In genomic region chr1:164588388-164589341, GRCh38 we compare ENCODE assay signal across 7 cellular contexts. TPM values are rescaled to one million over a fixed set of nuclear protein-coding genes. Genes with fewer than 3 reads are reported as not detected.
DNase-seq lines count a peak whose midpoint lies in the region; ATAC-seq and TF ChIP-seq lines count a peak whose summit lies in the region.

No MANE protein-coding gene starts in this region.

- no peaks in the 10 kb centered on the region for H3K9me3 ChIP-seq in colonic mucosa
- no peaks in the 10 kb centered on the region for H3K9me3 ChIP-seq in upper lobe of left lung

- TF ChIP-seq CTCF in colonic mucosa (IDR thresholded peaks at IDR 0.05) (no peak), upper lobe of left lung (IDR thresholded peaks at IDR 0.05) (no peak)

- H3K9ac ChIP-seq in colonic mucosa (ENCODE audit: low read depth in 2 of 2, low read length in 2 of 2) = peak overlapping the region in 1 of 2 donors; percentile 14

- no peak for TF ChIP-seq EP300 in upper lobe of left lung (IDR thresholded peaks at IDR 0.05)

- peak overlapping the region; percentile 61 for H3K27ac ChIP-seq in colonic mucosa
- H3K27ac ChIP-seq in upper lobe of left lung = peak overlapping the region; percentile 47 to 72 (median 62)

- no peak for TF ChIP-seq POLR2A in upper lobe of left lung (IDR thresholded peaks at IDR 0.05)

- H3K4me3 Mint-ChIP-seq in T-helper 2 cell treated with Interferon-gamma antibody and Interleukin-4, amounts not matched to agents 5 μg/mL and 100 μg/mL, for 36 hours = no peak overlapping the region
- H3K4me3 Mint-ChIP-seq in activated T-helper 1 cell treated with anti-CD3 and anti-CD28 coated beads, Interleukin-12 subunit alpha, Interleukin-12 subunit beta, Interleukin-2, Interleukin-4 antibody, amounts not matched to agents 30 ng/mL and 10 ng/mL and 1 ng/mL, durations not matched to agents 14 hours and 24 hours and 36 hours = no peak overlapping the region
- H3K4me3 Mint-ChIP-seq in stimulated activated memory B cell treated with anti-CD40 and anti-IgM and Interleukin-4, amounts not matched to agents 10 μg/mL and 1 μg/mL and 100 μg/mL, for 72 hours = no peak overlapping the region

- H3K4me1 Mint-ChIP-seq in T-helper 2 cell treated with Interferon-gamma antibody and Interleukin-4, amounts not matched to agents 5 μg/mL and 100 μg/mL, for 36 hours (ENCODE audit: low read depth) = no peaks in the 10 kb centered on the region
- no peaks in the 10 kb centered on the region for H3K4me1 Mint-ChIP-seq in activated T-helper 1 cell treated with anti-CD3 and anti-CD28 coated beads, Interleukin-12 subunit alpha, Interleukin-12 subunit beta, Interleukin-2, Interleukin-4 antibody, amounts not matched to agents 30 ng/mL and 10 ng/mL and 1 ng/mL, durations not matched to agents 14 hours and 24 hours and 36 hours (ENCODE audit: low read depth)
- no peaks in the 10 kb centered on the region for H3K4me1 Mint-ChIP-seq in stimulated activated memory B cell treated with anti-CD40 and anti-IgM and Interleukin-4, amounts not matched to agents 10 μg/mL and 1 μg/mL and 100 μg/mL, for 72 hours

- H3K4me3 ChIP-seq in colonic mucosa (no peak overlapping the region), upper lobe of left lung (peak overlapping the region in 2 of 4 donors; percentile 24 to 34)

- no peaks in the 10 kb centered on the region for H3K27me3 ChIP-seq in colonic mucosa
- no peaks in the 10 kb centered on the region for H3K27me3 ChIP-seq in upper lobe of left lung

- H3K4me1 ChIP-seq in colonic mucosa = peaks cover 6% of the 10 kb centered on the region
- H3K4me1 ChIP-seq in upper lobe of left lung = peaks cover 9 to 27% (median 24%) of the 10 kb centered on the region in 4 donors

- H3K36me3 Mint-ChIP-seq in T-helper 2 cell treated with Interferon-gamma antibody and Interleukin-4, amounts not matched to agents 5 μg/mL and 100 μg/mL, for 36 hours (ENCODE audit: low read depth) = no peaks in the 10 kb centered on the region
- no peaks in the 10 kb centered on the region for H3K36me3 Mint-ChIP-seq in activated T-helper 1 cell treated with anti-CD3 and anti-CD28 coated beads, Interleukin-12 subunit alpha, Interleukin-12 subunit beta, Interleukin-2, Interleukin-4 antibody, amounts not matched to agents 30 ng/mL and 10 ng/mL and 1 ng/mL, durations not matched to agents 14 hours and 24 hours and 36 hours (ENCODE audit: low read depth)
- H3K36me3 Mint-ChIP-seq in stimulated activated memory B cell treated with anti-CD40 and anti-IgM and Interleukin-4, amounts not matched to agents 10 μg/mL and 1 μg/mL and 100 μg/mL, for 72 hours = no peaks in the 10 kb centered on the region

- H3K27me3 Mint-ChIP-seq in T-helper 2 cell treated with Interferon-gamma antibody and Interleukin-4, amounts not matched to agents 5 μg/mL and 100 μg/mL, for 36 hours (ENCODE audit: low read depth) = no peaks in the 10 kb centered on the region
- peaks cover 2% of the 10 kb centered on the region for H3K27me3 Mint-ChIP-seq in activated T-helper 1 cell treated with anti-CD3 and anti-CD28 coated beads, Interleukin-12 subunit alpha, Interleukin-12 subunit beta, Interleukin-2, Interleukin-4 antibody, amounts not matched to agents 30 ng/mL and 10 ng/mL and 1 ng/mL, durations not matched to agents 14 hours and 24 hours and 36 hours (ENCODE audit: insufficient read depth)
- no peaks in the 10 kb centered on the region for H3K27me3 Mint-ChIP-seq in stimulated activated memory B cell treated with anti-CD40 and anti-IgM and Interleukin-4, amounts not matched to agents 10 μg/mL and 1 μg/mL and 100 μg/mL, for 72 hours

- intact Hi-C loops in colonic mucosa (cut with DNase I) = no loop called here
- intact Hi-C loops in activated T-helper 1 cell treated with anti-CD3 and anti-CD28 coated beads, Interleukin-12 subunit alpha, Interleukin-12 subunit beta, Interleukin-2, Interleukin-4 antibody, amounts not matched to agents 30 ng/mL and 10 ng/mL and 1 ng/mL, durations not matched to agents 14 hours and 24 hours and 36 hours (cut with micrococcal nuclease) = no loop called here

- DNase-seq in NCI-H1105 treated with DMSO at 0.1 percent for 48 hours (lab: John Stamatoyannopoulos, UW) = peak; percentile 85
- DNase-seq in colonic mucosa = peak; percentile 50
- DNase-seq in lung microvascular endothelial cell (ENCODE audit: low read depth in 2 of 2) = peak; percentile 42 to 57
- DNase-seq in upper lobe of left lung = no peak
- DNase-seq in T-helper 2 cell treated with Interferon-gamma antibody and Interleukin-4, amounts not matched to agents 5 μg/mL and 100 μg/mL, for 36 hours (ENCODE audit: low spot score) = no peak
- no peak for DNase-seq in activated T-helper 1 cell treated with anti-CD3 and anti-CD28 coated beads, Interleukin-12 subunit alpha, Interleukin-12 subunit beta, Interleukin-2, Interleukin-4 antibody, amounts not matched to agents 30 ng/mL and 10 ng/mL and 1 ng/mL, durations not matched to agents 14 hours and 24 hours and 36 hours (ENCODE audit: low spot score)

- H3K9me3 Mint-ChIP-seq in T-helper 2 cell treated with Interferon-gamma antibody and Interleukin-4, amounts not matched to agents 5 μg/mL and 100 μg/mL, for 36 hours = no peaks in the 10 kb centered on the region
- no peaks in the 10 kb centered on the region for H3K9me3 Mint-ChIP-seq in activated T-helper 1 cell treated with anti-CD3 and anti-CD28 coated beads, Interleukin-12 subunit alpha, Interleukin-12 subunit beta, Interleukin-2, Interleukin-4 antibody, amounts not matched to agents 30 ng/mL and 10 ng/mL and 1 ng/mL, durations not matched to agents 14 hours and 24 hours and 36 hours
- H3K9me3 Mint-ChIP-seq in stimulated activated memory B cell treated with anti-CD40 and anti-IgM and Interleukin-4, amounts not matched to agents 10 μg/mL and 1 μg/mL and 100 μg/mL, for 72 hours = no peaks in the 10 kb centered on the region

- no peak overlapping the region for H3K27ac Mint-ChIP-seq in T-helper 2 cell treated with Interferon-gamma antibody and Interleukin-4, amounts not matched to agents 5 μg/mL and 100 μg/mL, for 36 hours
- no peak overlapping the region for H3K27ac Mint-ChIP-seq in activated T-helper 1 cell treated with anti-CD3 and anti-CD28 coated beads, Interleukin-12 subunit alpha, Interleukin-12 subunit beta, Interleukin-2, Interleukin-4 antibody, amounts not matched to agents 30 ng/mL and 10 ng/mL and 1 ng/mL, durations not matched to agents 14 hours and 24 hours and 36 hours
- no peak overlapping the region for H3K27ac Mint-ChIP-seq in stimulated activated memory B cell treated with anti-CD40 and anti-IgM and Interleukin-4, amounts not matched to agents 10 μg/mL and 1 μg/mL and 100 μg/mL, for 72 hours

- no peaks in the 10 kb centered on the region for H3K36me3 ChIP-seq in colonic mucosa
- H3K36me3 ChIP-seq in upper lobe of left lung = no peaks in the 10 kb centered on the region

- 14 to 22% methylated on average over 19 of the region's 19 CpGs for WGBS in upper lobe of left lung, 2 donors

- ATAC-seq in upper lobe of left lung (ENCODE audit: low FRiP score in 2 of 2) = peak; percentile 59 to 75
- no peak for ATAC-seq in stimulated activated memory B cell treated with anti-CD40 and anti-IgM and Interleukin-4, amounts not matched to agents 10 μg/mL and 1 μg/mL and 100 μg/mL, for 72 hours

RNA-seq across cellular contexts. Expression of gene PBX1, which starts 29.7 kb away (rescaled TPM):
- total RNA-seq in colonic mucosa = 10 to 100 TPM; 27.2 to 53.7 TPM
- total RNA-seq in lung microvascular endothelial cell = 0.99 and 1.3 TPM in 2 replicates
- 10 to 100 TPM; 17.8 to 59.6 (median 38.3) TPM for total RNA-seq in upper lobe of left lung
- not detected in 2 replicates for total RNA-seq in activated T-helper 1 cell treated with anti-CD3 and anti-CD28 coated beads, Interleukin-12 subunit alpha, Interleukin-12 subunit beta, Interleukin-2, Interleukin-4 antibody, amounts not matched to agents 30 ng/mL and 10 ng/mL and 1 ng/mL, durations not matched to agents 14 hours and 24 hours and 36 hours

Comparison
In these comparisons a context has a peak if more than half of its experiments do, and no peak if none do; other contexts are left out.
1. DNase-seq: peak in NCI-H1105 treated with DMSO at 0.1 percent for 48 hours (single experiment), colonic mucosa (single experiment) and lung microvascular endothelial cell (2 of 2); none in upper lobe of left lung (0 of 2), T-helper 2 cell treated with Interferon-gamma antibody and Interleukin-4, amounts not matched to agents 5 μg/mL and 100 μg/mL, for 36 hours (single experiment) and activated T-helper 1 cell treated with anti-CD3 and anti-CD28 coated beads, Interleukin-12 subunit alpha, Interleukin-12 subunit beta, Interleukin-2, Interleukin-4 antibody, amounts not matched to agents 30 ng/mL and 10 ng/mL and 1 ng/mL, durations not matched to agents 14 hours and 24 hours and 36 hours (single experiment).